Comparison of ENCODE assay signal across 23 cellular contexts in genomic region chr2:26557244-26557925, GRCh38.
"Had no signal": no experiment of that assay in that cellular context is flagged by ENCODE, and none has a peak within 500 bp of the region (broad histone marks: within the 10 kb centered on the region; RNA-seq: fewer than 3 reads in every experiment).

No MANE protein-coding gene starts in this region.

- H3K9me3 Mint-ChIP-seq: activated T-helper 1 cell treated with anti-CD3 and anti-CD28 coated beads, Interleukin-12 subunit alpha, Interleukin-12 subunit beta, Interleukin-2, Interleukin-4 antibody, amounts not matched to agents 30 ng/mL and 10 ng/mL and 1 ng/mL, durations not matched to agents 14 hours and 24 hours and 36 hours; immature natural killer cell; naive thymus-derived CD4-positive, alpha-beta T cell; stimulated activated naive CD8-positive, alpha-beta T cell treated with anti-CD3 and anti-CD28 coated beads, Interleukin-15, Interleukin-2, amounts not matched to agents 100 ng/mL and 50 ng/mL, for 24 hours had no signal

- H2AFZ ChIP-seq: parathyroid adenoma had no signal

- H3K9ac ChIP-seq: parathyroid adenoma had no signal

- H3K9me3 ChIP-seq: gastrocnemius medialis, heart left ventricle, left ventricle myocardium inferior, suprapubic skin, transverse colon, vagina had no signal

- H3K4me3 Mint-ChIP-seq: activated T-helper 1 cell treated with anti-CD3 and anti-CD28 coated beads, Interleukin-12 subunit alpha, Interleukin-12 subunit beta, Interleukin-2, Interleukin-4 antibody, amounts not matched to agents 30 ng/mL and 10 ng/mL and 1 ng/mL, durations not matched to agents 14 hours and 24 hours and 36 hours; immature natural killer cell; naive thymus-derived CD4-positive, alpha-beta T cell; stimulated activated naive CD8-positive, alpha-beta T cell treated with anti-CD3 and anti-CD28 coated beads, Interleukin-15, Interleukin-2, amounts not matched to agents 100 ng/mL and 50 ng/mL, for 24 hours had no signal

- H3K27ac Mint-ChIP-seq: activated T-helper 1 cell treated with anti-CD3 and anti-CD28 coated beads, Interleukin-12 subunit alpha, Interleukin-12 subunit beta, Interleukin-2, Interleukin-4 antibody, amounts not matched to agents 30 ng/mL and 10 ng/mL and 1 ng/mL, durations not matched to agents 14 hours and 24 hours and 36 hours; immature natural killer cell; stimulated activated naive CD8-positive, alpha-beta T cell treated with anti-CD3 and anti-CD28 coated beads, Interleukin-15, Interleukin-2, amounts not matched to agents 100 ng/mL and 50 ng/mL, for 24 hours had no signal

- H3K4me1 ChIP-seq: parathyroid adenoma had no signal

- FAIRE-seq: astrocyte had no signal

- H3K36me3 ChIP-seq: gastrocnemius medialis, heart left ventricle, left ventricle myocardium inferior, suprapubic skin, transverse colon, vagina, WERI-Rb-1 had no signal

- H3K79me2 ChIP-seq: parathyroid adenoma had no signal

- DNase-seq: activated CD4-positive, alpha-beta T cell treated with anti-CD3 and anti-CD28 coated beads for 1 hour; activated CD4-positive, alpha-beta T cell treated with anti-CD3 and anti-CD28 coated beads, Interleukin-2, amount 50 U/mL, for 48 hours; activated naive CD4-positive, alpha-beta T cell treated with Interleukin-2 at 50 U/mL for 16 hours; effector CD4-positive, alpha-beta T cell; gastrocnemius medialis; immature natural killer cell; kidney glomerular epithelial cell; left ventricle myocardium inferior; mesenchymal stem cell; naive thymus-derived CD4-positive, alpha-beta T cell; stimulated activated CD4-positive, alpha-beta T cell treated with anti-CD3 and anti-CD28 coated beads, Interleukin-12 subunit alpha, Interleukin-12 subunit beta, amount 100 ng/mL, for 4 hours; stimulated activated CD4-positive, alpha-beta T cell treated with anti-CD3 and anti-CD28 coated beads, Interleukin-1b, Interleukin-23, amount 100 ng/mL, for 48 hours; SW 1271; transverse colon; WERI-Rb-1 had no signal

- ATAC-seq: esophagus mucosa; gastrocnemius medialis; heart left ventricle; naive thymus-derived CD4-positive, alpha-beta T cell had no signal

- H3K27ac ChIP-seq: gastrocnemius medialis, heart left ventricle, left ventricle myocardium inferior, parathyroid adenoma, suprapubic skin, transverse colon, vagina, WERI-Rb-1 had no signal

- H3K4me3 ChIP-seq: gastrocnemius medialis, heart left ventricle, left ventricle myocardium inferior, suprapubic skin, transverse colon, vagina had no signal

- H3K27me3 ChIP-seq: vagina had no signal

- H3K36me3 Mint-ChIP-seq: immature natural killer cell; naive thymus-derived CD4-positive, alpha-beta T cell had no signal
